10 cellular contexts compared by ENCODE assay signal in genomic region chr20:1328680-1329330, GRCh38. TPM values are rescaled to one million over a fixed set of nuclear protein-coding genes. Genes with fewer than 3 reads are reported as not detected.
A peak's percentile ranks its signal among the peaks of the same experiment; 100 is the strongest.
DNase-seq lines count a peak whose midpoint lies in the region; ATAC-seq and TF ChIP-seq lines count a peak whose summit lies in the region.
"Had no signal": no experiment of that assay in that cellular context is flagged by ENCODE, and none has a peak within 500 bp of the region (broad histone marks: within the 10 kb centered on the region; RNA-seq: fewer than 3 reads in every experiment).

Gene SDCBP2, minus strand, starts transcription at chr20:1329139. Its CDS starts 8,723 bp downstream, at chr20:1320416.

- 65 to 71% (median 67%) methylated on average over 8 of the region's 8 CpGs for WGBS in psoas muscle, 3 donors

- peaks cover 41% of the 10 kb centered on the region for H3K4me1 ChIP-seq in DND-41 (ENCODE audit: insufficient read depth, low read length)
- H3K4me1 ChIP-seq in psoas muscle, result peaks cover 64% of the 10 kb centered on the region

- POLR2A ChIA-PET in RWPE1 (lab: Yijun Ruan, JAX; ENCODE audit: low non-redundant PET), result no interaction called here

- peaks cover 73% of the 10 kb centered on the region for H3K79me2 ChIP-seq in DND-41 (ENCODE audit: insufficient read depth, low read length)

- DNase-seq in DND-41 (peak; percentile 2), RWPE1 (ENCODE audit: low spot score) (peak; percentile 75), epithelial cell of prostate (ENCODE audit: low read depth, low spot score) (peak; percentile 82), psoas muscle (no peak), hepatic stellate cell (ENCODE audit: low spot score) (no peak), NOMO-1 treated with DMSO at 0.1 percent for 48 hours (lab: John Stamatoyannopoulos, UW; ENCODE audit: unreplicated experiment) (no peak), globus pallidus (ENCODE audit: low spot score) (no peak), NCI-H1048 (lab: John Stamatoyannopoulos, UW) (no peak)
- DNase-seq: amygdala, NCI-H1105 treated with DMSO at 0.1 percent for 48 hours had no signal

- no peak within 1 kb of the TSS for H2AFZ ChIP-seq in DND-41 (ENCODE audit: low read depth, low read length)

- H3K36me3 ChIP-seq in DND-41 (ENCODE audit: insufficient read depth, low read length) (peaks cover 51% of the 10 kb centered on the region), psoas muscle (ENCODE audit: insufficient read depth in 1 of 2, low read depth in 1 of 2) (no peaks in the 10 kb centered on the region)

- no peaks in the 10 kb centered on the region for H3K27me3 ChIP-seq in DND-41 (ENCODE audit: insufficient read depth, low read length, poor library complexity)
- no peaks in the 10 kb centered on the region for H3K27me3 ChIP-seq in psoas muscle (ENCODE audit: insufficient read depth in 3 of 3, low read length in 2 of 3)

- no peak for ATAC-seq in DND-41 (ENCODE audit: insufficient read depth, low read depth)
- no peak for ATAC-seq in psoas muscle

- H3K9ac ChIP-seq in DND-41 (ENCODE audit: low read depth, low read length), result no peak within 1 kb of the TSS

- peaks cover 69% of the 10 kb centered on the region for H4K20me1 ChIP-seq in DND-41 (ENCODE audit: insufficient read depth, low read length)

- TF ChIP-seq CTCF in DND-41 (IDR thresholded peaks at IDR 0.05; ENCODE audit: borderline replicate concordance, extremely low read depth, low read length, poor library complexity, severe bottlenecking), result no peak
- no peak for TF ChIP-seq CTCF in RWPE1 (conservative IDR thresholded peaks at IDR 0.05; ENCODE audit: low read depth)
- TF ChIP-seq CTCF in psoas muscle (IDR thresholded peaks at IDR 0.05), result no peak

- H3K9me3 ChIP-seq in DND-41 (ENCODE audit: insufficient read depth, low read length, severe bottlenecking) (no peaks in the 10 kb centered on the region), psoas muscle (no peaks in the 10 kb centered on the region)

- CTCF ChIA-PET in RWPE1 (lab: Yijun Ruan, JAX), result interaction anchor here (0.6 to 0.9 kb wide), 2 partner anchors 14 to 16 kb away, joined by 4 to 5 read pairs; no protein-coding TSS in a partner anchor

- H3K4me2 ChIP-seq in DND-41 (ENCODE audit: insufficient read depth, low read length), result peak within 1 kb of the TSS; percentile 89; the same call in 1 of the 2 replicates

- H3K4me3 ChIP-seq in DND-41 (ENCODE audit: low read depth in 1 of 2, low read length in 2 of 2) (no peak within 1 kb of the TSS), psoas muscle (no peak within 1 kb of the TSS)

- H3K27ac ChIP-seq in DND-41 (ENCODE audit: low read length) (no peak within 1 kb of the TSS), RWPE1 (peak within 1 kb of the TSS; percentile 72), epithelial cell of prostate (peak within 1 kb of the TSS; percentile 97), psoas muscle (peak within 1 kb of the TSS; percentile 93)

- intact Hi-C loops in psoas muscle (cut with DNase I), result loop anchor here (5.0 kb wide), 2 partner anchors 63 to 138 kb away; partner anchors contain the start of genes FKBP1A (in 1 of the 2) and NSFL1C (in 1 of the 2)

RNA-seq across cellular contexts. Expression of gene SDCBP2, which starts in this region (rescaled TPM):
- 1 to 10 TPM; 1.6 to 3.2 (median 1.9) TPM for total RNA-seq in psoas muscle
- 10 to 100 TPM in 1 of 3 donors, 1 to 10 TPM in 2; 1.9 to 10.5 (median 2.2) TPM for polyA plus RNA-seq in psoas muscle

Comparison
In these comparisons a context has a peak if more than half of its experiments do, and no peak if none do; other contexts are left out.
1. DNase-seq: peak in DND-41 (single experiment), RWPE1 (single experiment) and epithelial cell of prostate (single experiment); none in psoas muscle (0 of 2), hepatic stellate cell (single experiment), NOMO-1 treated with DMSO at 0.1 percent for 48 hours (single experiment), globus pallidus (single experiment) and NCI-H1048 (single experiment).